1 cellular context compared by ENCODE assay signal in genomic region chrX:109959356-109959871, GRCh38.
TF ChIP-seq lines count a peak whose summit lies in the region.

No MANE protein-coding gene starts in this region.

TF ChIP-seq in K562, 482 proteins besides CTCF, POLR2A, EP300 and RAD21 (continued from another document):
- TF ChIP-seq ZNF518B (CRISPR knock-in tag; IDR thresholded peaks at IDR 0.05): no peak
- no peak; the same call in 1 of the 2 replicates for TF ChIP-seq ZNF263 (CRISPR knock-in tag; IDR thresholded peaks at IDR 0.05; ENCODE audit: borderline replicate concordance)
- no peak for TF ChIP-seq FOXO4 (CRISPR knock-in tag; IDR thresholded peaks at IDR 0.05)
- no peak for TF ChIP-seq ZNF668 (CRISPR knock-in tag; IDR thresholded peaks at IDR 0.05)
- TF ChIP-seq ZNF174 (CRISPR knock-in tag; IDR thresholded peaks at IDR 0.05): no peak
- no peak for TF ChIP-seq ZNF780A (CRISPR knock-in tag; IDR thresholded peaks at IDR 0.05)
- TF ChIP-seq KDM4B (IDR thresholded peaks at IDR 0.05; ENCODE audit: borderline replicate concordance in 2 of 2, low read depth in 1 of 2): no peak
- TF ChIP-seq NCOA1 (IDR thresholded peaks at IDR 0.05; ENCODE audit: low read depth): peak; percentile 39; the same call in 1 of the 2 replicates
- TF ChIP-seq ZNF133 (CRISPR knock-in tag; IDR thresholded peaks at IDR 0.05): no peak
- TF ChIP-seq KAT2B (IDR thresholded peaks at IDR 0.05; ENCODE audit: low read depth, low read length): no peak
- TF ChIP-seq FOS (IDR thresholded peaks at IDR 0.05; ENCODE audit: extremely low read depth, insufficient read length): no peak
